9 cellular contexts compared by ENCODE assay signal in genomic region chr12:108559748-108560147, GRCh38. TPM values are rescaled to one million over a fixed set of nuclear protein-coding genes. Genes with fewer than 3 reads are reported as not detected.
DNase-seq lines count a peak whose midpoint lies in the region; ATAC-seq, FAIRE-seq and TF ChIP-seq lines count a peak whose summit lies in the region.
"Had no signal": no experiment of that assay in that cellular context is flagged by ENCODE, and none has a peak within 500 bp of the region (broad histone marks: within the 10 kb centered on the region; RNA-seq: fewer than 3 reads in every experiment).

No MANE protein-coding gene starts in this region.

- H3K4me3 Mint-ChIP-seq in dendritic cell treated with granulocyte-macrophage colony-stimulating factor and Interleukin-4, amounts not matched to agents 40 ng/mL and 50 ng/mL, for 4 days: peak overlapping the region; percentile 100
- H3K4me3 Mint-ChIP-seq in natural killer cell treated with Interleukin-12 subunit alpha and Interleukin-12 subunit beta and Interleukin-15 and Interleukin-18, amount 100 ng/mL, for 72 hours: peak overlapping the region; percentile 96

- no peak overlapping the region for H3K27ac ChIP-seq in C4-2B

- H3K27ac Mint-ChIP-seq in dendritic cell treated with granulocyte-macrophage colony-stimulating factor and Interleukin-4, amounts not matched to agents 40 ng/mL and 50 ng/mL, for 4 days: peak overlapping the region; percentile 94
- peak overlapping the region; percentile 99 for H3K27ac Mint-ChIP-seq in natural killer cell treated with Interleukin-12 subunit alpha and Interleukin-12 subunit beta and Interleukin-15 and Interleukin-18, amount 100 ng/mL, for 72 hours

- H3K27me3 Mint-ChIP-seq in dendritic cell treated with granulocyte-macrophage colony-stimulating factor and Interleukin-4, amounts not matched to agents 40 ng/mL and 50 ng/mL, for 4 days: no peaks in the 10 kb centered on the region
- H3K27me3 Mint-ChIP-seq in natural killer cell treated with Interleukin-12 subunit alpha and Interleukin-12 subunit beta and Interleukin-15 and Interleukin-18, amount 100 ng/mL, for 72 hours: no peaks in the 10 kb centered on the region

- 0 out of 2 replicates have a peak, but pooled peaks have one; percentile 6 for TF ChIP-seq CTCF in C4-2B (conservative IDR thresholded peaks at IDR 0.05)
- no peak for TF ChIP-seq CTCF in LNCaP clone FGC (IDR thresholded peaks at IDR 0.05; ENCODE audit: control insufficient read depth, extremely low read depth, insufficient read depth)
- TF ChIP-seq CTCF in D721Med (IDR thresholded peaks at IDR 0.05; ENCODE audit: insufficient read depth, missing control alignments): no peak

- peak overlapping the region; percentile 63 for H3K4me3 ChIP-seq in LNCaP clone FGC (ENCODE audit: low read depth, low read length)

- no peaks in the 10 kb centered on the region for H3K9me3 Mint-ChIP-seq in dendritic cell treated with granulocyte-macrophage colony-stimulating factor and Interleukin-4, amounts not matched to agents 40 ng/mL and 50 ng/mL, for 4 days
- no peaks in the 10 kb centered on the region for H3K9me3 Mint-ChIP-seq in natural killer cell treated with Interleukin-12 subunit alpha and Interleukin-12 subunit beta and Interleukin-15 and Interleukin-18, amount 100 ng/mL, for 72 hours

- DNase-seq in LNCaP clone FGC (ENCODE audit: low read depth) (no peak), D721Med (ENCODE audit: insufficient read length, low spot score) (no peak), cerebellar nuclear complex (lab: John Stamatoyannopoulos, UW) (no peak), SHP77 treated with DMSO at 0.1 percent for 48 hours (lab: John Stamatoyannopoulos, UW) (no peak), putamen (ENCODE audit: low spot score) (no peak)
- DNase-seq in natural killer cell treated with Interleukin-12 subunit alpha and Interleukin-12 subunit beta and Interleukin-15 and Interleukin-18, amount 100 ng/mL, for 72 hours (ENCODE audit: low spot score): no peak
- DNase-seq: NCI-H2227 treated with DMSO at 0.1 percent for 48 hours had no signal

- ATAC-seq in natural killer cell treated with Interleukin-12 subunit alpha and Interleukin-12 subunit beta and Interleukin-15 and Interleukin-18, amount 100 ng/mL, for 72 hours: no peak

- FAIRE-seq in D721Med (lab: Jason Lieb, UNC): no peak

- H3K4me1 Mint-ChIP-seq in dendritic cell treated with granulocyte-macrophage colony-stimulating factor and Interleukin-4, amounts not matched to agents 40 ng/mL and 50 ng/mL, for 4 days (ENCODE audit: low read depth): peaks cover 37% of the 10 kb centered on the region
- H3K4me1 Mint-ChIP-seq in natural killer cell treated with Interleukin-12 subunit alpha and Interleukin-12 subunit beta and Interleukin-15 and Interleukin-18, amount 100 ng/mL, for 72 hours (ENCODE audit: low read depth in 2 of 2): peaks cover 37 to 51% of the 10 kb centered on the region in 2 donors

- peaks cover 47% of the 10 kb centered on the region for H3K36me3 Mint-ChIP-seq in dendritic cell treated with granulocyte-macrophage colony-stimulating factor and Interleukin-4, amounts not matched to agents 40 ng/mL and 50 ng/mL, for 4 days (ENCODE audit: low read depth)
- peaks cover 14% of the 10 kb centered on the region for H3K36me3 Mint-ChIP-seq in natural killer cell treated with Interleukin-12 subunit alpha and Interleukin-12 subunit beta and Interleukin-15 and Interleukin-18, amount 100 ng/mL, for 72 hours

- intact Hi-C loops in dendritic cell treated with granulocyte-macrophage colony-stimulating factor and Interleukin-4, amounts not matched to agents 40 ng/mL and 50 ng/mL, for 4 days (cut with micrococcal nuclease): loop anchor here (5.0 kb wide), 2 partner anchors 73 to 173 kb away; partner anchors contain the start of genes CORO1C and SELPLG

RNA-seq across cellular contexts. Expression of gene SART3, which starts 1.2 kb away (rescaled TPM):
- total RNA-seq in natural killer cell treated with Interleukin-12 subunit alpha and Interleukin-12 subunit beta and Interleukin-15 and Interleukin-18, amount 100 ng/mL, for 72 hours: 100 to 1,000 TPM; 105 to 127 TPM

RNA-seq across cellular contexts. Expression of gene ISCU, which starts 2.6 kb away (rescaled TPM):
- 10 to 100 TPM; 66.1 to 85.3 TPM for total RNA-seq in natural killer cell treated with Interleukin-12 subunit alpha and Interleukin-12 subunit beta and Interleukin-15 and Interleukin-18, amount 100 ng/mL, for 72 hours

RNA-seq across cellular contexts. Expression of gene TMEM119, which starts 38.1 kb away (rescaled TPM):
- not detected for total RNA-seq in natural killer cell treated with Interleukin-12 subunit alpha and Interleukin-12 subunit beta and Interleukin-15 and Interleukin-18, amount 100 ng/mL, for 72 hours

RNA-seq across cellular contexts. Expression of gene FICD, which starts 44.7 kb away (rescaled TPM):
- total RNA-seq in natural killer cell treated with Interleukin-12 subunit alpha and Interleukin-12 subunit beta and Interleukin-15 and Interleukin-18, amount 100 ng/mL, for 72 hours: 10 to 100 TPM; 14.9 to 16.5 TPM
